19 cellular contexts compared by ENCODE assay signal in genomic region chr5:77866198-77866597, GRCh38.
"Had no signal": no experiment of that assay in that cellular context is flagged by ENCODE, and none has a peak within 500 bp of the region (broad histone marks: within the 10 kb centered on the region; RNA-seq: fewer than 3 reads in every experiment).

No MANE protein-coding gene starts in this region.

- H3K4me1 ChIP-seq: colonic mucosa, esophagus muscularis mucosa, foreskin keratinocyte, gastroesophageal sphincter, heart right ventricle, lower lobe of right lung had no signal

- H3K4me3 ChIP-seq: colonic mucosa, dorsolateral prefrontal cortex, esophagus muscularis mucosa, gastroesophageal sphincter, heart right ventricle, left lung, lower lobe of right lung, mucosa of descending colon had no signal

- H3K4me1 Mint-ChIP-seq: mesothelial cell of epicardium had no signal

- H3K27ac ChIP-seq: colonic mucosa, esophagus muscularis mucosa, foreskin keratinocyte, gastroesophageal sphincter, heart right ventricle, left lung, lower lobe of right lung had no signal

- H3K36me3 ChIP-seq: colonic mucosa, esophagus muscularis mucosa, gastroesophageal sphincter, heart right ventricle, left lung, lower lobe of right lung had no signal

- H3K9me3 Mint-ChIP-seq: mesothelial cell of epicardium had no signal

- H3K9me3 ChIP-seq: colonic mucosa, esophagus muscularis mucosa, gastroesophageal sphincter, heart right ventricle, left lung, lower lobe of right lung, mucosa of descending colon had no signal

- H3K27ac Mint-ChIP-seq: mesothelial cell of epicardium had no signal

- H3K27me3 ChIP-seq: colonic mucosa, dorsolateral prefrontal cortex, left lung had no signal

- ATAC-seq: foreskin keratinocyte, gastroesophageal sphincter, heart right ventricle, left cardiac atrium, left lung, left ventricle myocardium superior, mucosa of descending colon had no signal

- H3K36me3 Mint-ChIP-seq: mesothelial cell of epicardium had no signal

- H3K4me3 Mint-ChIP-seq: mesothelial cell of epicardium had no signal

- DNase-seq: colonic mucosa; cortex of kidney; dermis blood vessel endothelial cell; dorsolateral prefrontal cortex; effector CD4-positive, alpha-beta T cell; effector memory CD4-positive, alpha-beta T cell; foreskin keratinocyte; head of caudate nucleus; heart right ventricle; hippocampal formation; left cardiac atrium; left lung; left ventricle myocardium superior; lower lobe of right lung; mesenchymal stem cell; mucosa of descending colon had no signal
